8 cellular contexts compared by ENCODE assay signal in genomic region chr2:28408764-28409599, GRCh38. TPM values are rescaled to one million over a fixed set of nuclear protein-coding genes. Genes with fewer than 3 reads are reported as not detected.
DNase-seq lines count a peak whose midpoint lies in the region; ATAC-seq and TF ChIP-seq lines count a peak whose summit lies in the region.

No MANE protein-coding gene starts in this region.

- no peaks in the 10 kb centered on the region for H4K20me1 ChIP-seq in MM.1S (ENCODE audit: insufficient read depth, low read length)

- no peaks in the 10 kb centered on the region for H3K79me2 ChIP-seq in MM.1S (ENCODE audit: low read length)

- ATAC-seq in GM21786 (IDR thresholded peaks at IDR 0.05; ENCODE audit: unreplicated experiment): no peak
- ATAC-seq in GM18873 (IDR thresholded peaks at IDR 0.05; ENCODE audit: low FRiP score, unreplicated experiment): no peak

- H3K4me1 ChIP-seq in left ventricle myocardium inferior (peaks cover 67% of the 10 kb centered on the region), MM.1S (ENCODE audit: low read length) (no peaks in the 10 kb centered on the region), suprapubic skin (peaks cover 71% of the 10 kb centered on the region)

- DNase-seq in Kasumi-1 (lab: John Stamatoyannopoulos, UW): peak; percentile 72 to 81
- DNase-seq in activated T-cell treated with anti-CD3 and anti-CD28 coated beads for 1 hour (ENCODE audit: low read depth): peak; percentile 55
- no peak for DNase-seq in left ventricle myocardium inferior
- DNase-seq in stimulated activated CD8-positive, alpha-beta memory T cell treated with anti-CD3 and anti-CD28 coated beads, Interleukin-15, amount 100 ng/mL, for 24 hours (ENCODE audit: low read depth): peak; percentile 42
- no peak for DNase-seq in MM.1S
- no peak for DNase-seq in suprapubic skin (ENCODE audit: low spot score in 2 of 2)

- 74% methylated on average over 24 of the region's 26 CpGs for WGBS in suprapubic skin

- no peak for TF ChIP-seq POLR2A in suprapubic skin (IDR thresholded peaks at IDR 0.05)

- H3K9me3 ChIP-seq in left ventricle myocardium inferior (replicated peaks) (no peaks in the 10 kb centered on the region), MM.1S (replicated peaks; ENCODE audit: insufficient read depth, low read length) (no peaks in the 10 kb centered on the region), suprapubic skin (no peaks in the 10 kb centered on the region)

- intact Hi-C loops in left ventricle myocardium inferior (cut with micrococcal nuclease): no loop called here

- H3F3A ChIP-seq in MM.1S (ENCODE audit: insufficient read depth, low read length): no peaks in the 10 kb centered on the region

- H3K9me2 ChIP-seq in MM.1S (replicated peaks; ENCODE audit: insufficient read depth, low read length): no peaks in the 10 kb centered on the region

- H3K27me3 ChIP-seq in left ventricle myocardium inferior (ENCODE audit: low read depth) (no peaks in the 10 kb centered on the region), MM.1S (replicated peaks; ENCODE audit: insufficient read depth, low read length) (no peaks in the 10 kb centered on the region), suprapubic skin (no peaks in the 10 kb centered on the region)

- H3K4me3 ChIP-seq in left ventricle myocardium inferior: no peak overlapping the region
- no peak overlapping the region for H3K4me3 ChIP-seq in MM.1S (ENCODE audit: low read length)
- H3K4me3 ChIP-seq in suprapubic skin: no peak overlapping the region

- TF ChIP-seq EP300 in suprapubic skin (IDR thresholded peaks at IDR 0.05): no peak

- TF ChIP-seq CTCF in left ventricle myocardium inferior (IDR thresholded peaks at IDR 0.05; ENCODE audit: borderline replicate concordance) (no peak), MM.1S (IDR thresholded peaks at IDR 0.05; ENCODE audit: low read length) (no peak), suprapubic skin (IDR thresholded peaks at IDR 0.05) (no peak)

- no peak overlapping the region for H3K9ac ChIP-seq in MM.1S (ENCODE audit: low read length)

- no peak overlapping the region for H2AFZ ChIP-seq in MM.1S (ENCODE audit: low read length)

- no peak overlapping the region for H3K4me2 ChIP-seq in MM.1S (ENCODE audit: low read depth, low read length)

- H3K36me3 ChIP-seq in left ventricle myocardium inferior: peaks cover 100% of the 10 kb centered on the region
- no peaks in the 10 kb centered on the region; the same call in 1 of the 2 replicates for H3K36me3 ChIP-seq in MM.1S (replicated peaks; ENCODE audit: insufficient read depth, low read length)
- peaks cover 100% of the 10 kb centered on the region for H3K36me3 ChIP-seq in suprapubic skin

- peak overlapping the region; percentile 16 for H3K27ac ChIP-seq in left ventricle myocardium inferior (replicated peaks)
- no peak overlapping the region for H3K27ac ChIP-seq in MM.1S (ENCODE audit: low read length)
- no peak overlapping the region for H3K27ac ChIP-seq in suprapubic skin

RNA-seq across cellular contexts. Expression of gene FOSL2, which starts 16.3 kb away (rescaled TPM):
- total RNA-seq in left ventricle myocardium inferior (50.2 TPM), suprapubic skin (100 to 1,000 TPM; 298 to 370 (median 337) TPM)

Comparison
In these comparisons a context has a peak if more than half of its experiments do, and no peak if none do; other contexts are left out.
1. DNase-seq: peak in Kasumi-1 (2 of 2), activated T-cell treated with anti-CD3 and anti-CD28 coated beads for 1 hour (single experiment) and stimulated activated CD8-positive, alpha-beta memory T cell treated with anti-CD3 and anti-CD28 coated beads, Interleukin-15, amount 100 ng/mL, for 24 hours (single experiment); none in left ventricle myocardium inferior (single experiment), MM.1S (single experiment) and suprapubic skin (0 of 2).